In the genomic region with DNA sequence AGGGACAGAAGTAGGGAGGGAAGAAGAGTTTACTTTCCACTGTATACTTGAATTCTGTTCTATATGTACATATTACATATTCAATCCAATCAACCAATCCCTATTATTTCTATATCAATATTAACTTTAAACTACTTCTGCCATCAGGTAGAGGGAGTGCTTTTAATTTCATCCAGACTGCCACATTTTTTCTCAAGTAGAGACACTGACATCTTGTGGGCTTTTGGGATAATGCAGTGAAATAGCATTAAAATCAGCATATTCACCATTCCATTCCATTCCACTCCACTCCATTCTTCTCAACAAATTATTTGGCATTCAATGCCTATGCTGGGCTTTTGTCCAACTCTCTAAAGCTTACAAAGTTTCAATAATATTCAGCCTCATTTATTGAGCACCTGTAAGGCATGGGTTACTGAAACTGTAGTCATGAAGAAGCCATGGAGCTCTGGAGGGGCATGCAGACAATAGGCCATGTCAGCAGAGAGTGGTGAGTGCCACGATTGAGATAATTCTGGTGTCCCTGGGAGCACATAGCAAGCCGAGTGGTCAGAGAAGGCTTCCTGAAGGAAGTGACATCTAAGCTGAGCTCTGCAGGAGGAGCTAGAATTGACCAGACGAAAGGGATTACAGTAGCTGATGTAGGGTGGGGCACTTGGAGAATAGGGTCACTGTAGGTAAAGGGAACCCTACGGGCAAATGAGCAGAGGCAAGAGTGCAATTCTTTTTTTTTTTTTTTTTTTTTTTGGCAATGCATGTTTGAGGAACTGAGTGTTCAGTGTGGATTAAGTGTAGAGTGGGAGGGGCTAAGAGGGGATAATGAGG, we compare ENCODE assay signal across 8 cellular contexts. TPM values are rescaled to one million over a fixed set of nuclear protein-coding genes. Genes with fewer than 3 reads are reported as not detected.
DNase-seq lines count a peak whose midpoint lies in the region; ATAC-seq, FAIRE-seq and TF ChIP-seq lines count a peak whose summit lies in the region.

No MANE protein-coding gene starts in this region.

- H3K27ac ChIP-seq in astrocyte (ENCODE audit: low read depth, low read length) (no peak overlapping the region), suprapubic skin (no peak overlapping the region)

- WGBS in suprapubic skin = 16% methylated on average over 4 of the region's 4 CpGs

- FAIRE-seq in H54 (lab: Jason Lieb, UNC) = no peak
- FAIRE-seq in astrocyte (lab: Jason Lieb, UNC) = no peak

- no peak overlapping the region for H3K4me3 Mint-ChIP-seq in astrocyte (ENCODE audit: unreplicated experiment)

- H3K36me3 Mint-ChIP-seq in astrocyte (ENCODE audit: low read depth, unreplicated experiment) = no peaks in the 10 kb centered on the region

- H2AFZ ChIP-seq in astrocyte (ENCODE audit: low read depth, low read length) = no peak overlapping the region

- H3K4me1 ChIP-seq in astrocyte (ENCODE audit: insufficient read depth, low read length) (no peaks in the 10 kb centered on the region), suprapubic skin (peaks cover 5% of the 10 kb centered on the region)

- no peak overlapping the region for H3K27ac Mint-ChIP-seq in astrocyte (ENCODE audit: unreplicated experiment)

- H3K9me3 Mint-ChIP-seq in astrocyte (ENCODE audit: unreplicated experiment) = no peaks in the 10 kb centered on the region

- H3K4me3 ChIP-seq in astrocyte (ENCODE audit: insufficient read depth, low read depth, low read length) = no peak overlapping the region
- no peak overlapping the region for H3K4me3 ChIP-seq in suprapubic skin

- no peaks in the 10 kb centered on the region for H3K79me2 ChIP-seq in astrocyte (ENCODE audit: insufficient read depth, low read length)

- H3K4me2 ChIP-seq in astrocyte (ENCODE audit: low read length) = no peak overlapping the region

- H3K4me1 Mint-ChIP-seq in astrocyte (ENCODE audit: low read depth, unreplicated experiment) = no peaks in the 10 kb centered on the region

- peaks cover 6% of the 10 kb centered on the region for H3K27me3 ChIP-seq in astrocyte (ENCODE audit: insufficient read depth, low read length)
- H3K27me3 ChIP-seq in suprapubic skin = no peaks in the 10 kb centered on the region

- no peak for TF ChIP-seq POLR2A in H54 (IDR thresholded peaks at IDR 0.05; ENCODE audit: low read depth, low read length)
- TF ChIP-seq POLR2A in suprapubic skin (IDR thresholded peaks at IDR 0.05) = no peak

- no peak for TF ChIP-seq EP300 in suprapubic skin (IDR thresholded peaks at IDR 0.05)

- DNase-seq in CD1c-positive myeloid dendritic cell (ENCODE audit: extremely low spot score) = peak; percentile 67
- peak; percentile 25 for DNase-seq in H54 (ENCODE audit: insufficient read length, low spot score)
- DNase-seq in NCI-H460 (ENCODE audit: extremely low read depth, low read depth) = peak; percentile 44
- DNase-seq in astrocyte (ENCODE audit: low read depth) = peak; percentile 59
- DNase-seq in iPS-NIHi7 (ENCODE audit: extremely low spot score) = peak; percentile 54
- no peak for DNase-seq in suprapubic skin (ENCODE audit: low spot score in 2 of 2)
- no peak for DNase-seq in mucosa of gallbladder (ENCODE audit: low spot score)

- peaks cover 14% of the 10 kb centered on the region for H3K27me3 Mint-ChIP-seq in astrocyte (ENCODE audit: low read depth, unreplicated experiment)

- no peak overlapping the region for H3K9ac ChIP-seq in astrocyte (ENCODE audit: low read length)

- H3K36me3 ChIP-seq in astrocyte (ENCODE audit: insufficient read depth, low read length) (no peaks in the 10 kb centered on the region), suprapubic skin (no peaks in the 10 kb centered on the region)

- no peaks in the 10 kb centered on the region for H4K20me1 ChIP-seq in astrocyte (ENCODE audit: insufficient read depth, low read length)

- peak; percentile 80 for TF ChIP-seq CTCF in astrocyte (IDR thresholded peaks at IDR 0.05; ENCODE audit: insufficient read depth, low read depth, low read length)
- peak; percentile 48 to 64 for TF ChIP-seq CTCF in suprapubic skin (IDR thresholded peaks at IDR 0.05)

- H3K9me3 ChIP-seq in astrocyte (ENCODE audit: insufficient read depth, low read depth, low read length) = no peaks in the 10 kb centered on the region
- no peaks in the 10 kb centered on the region for H3K9me3 ChIP-seq in suprapubic skin

- no peak for ATAC-seq in GM21717 (IDR thresholded peaks at IDR 0.05; ENCODE audit: unreplicated experiment)

RNA-seq across cellular contexts. Expression of a gene that starts 12.8 kb away (rescaled TPM):
- 27.3 and 31.5 TPM in 2 replicates for total RNA-seq in NCI-H460 (2014; rRNA removed; shearing (Covaris generic))
- 29.4 and 30.9 TPM in 2 replicates for polyA plus RNA-seq in NCI-H460 (2014; cell fraction: nucleus; rRNA removed)
- total RNA-seq in astrocyte = 22.8 and 23.1 TPM in 2 replicates
- total RNA-seq in suprapubic skin = 10 to 100 TPM; 14.7 to 23.4 (median 19.3) TPM
- 21.6 TPM for total RNA-seq in mucosa of gallbladder

Comparison
In these comparisons a context has a peak if more than half of its experiments do, and no peak if none do; other contexts are left out.
1. DNase-seq: peak in CD1c-positive myeloid dendritic cell (single experiment), H54 (single experiment), NCI-H460 (single experiment), astrocyte (single experiment) and iPS-NIHi7 (single experiment); none in suprapubic skin (0 of 2) and mucosa of gallbladder (single experiment).